Comparison of ENCODE assay signal across 10 cellular contexts in genomic region chr15:30164297-30164696, GRCh38. TPM values are rescaled to one million over a fixed set of nuclear protein-coding genes. Genes with fewer than 3 reads are reported as not detected.
"Had no signal": no experiment of that assay in that cellular context is flagged by ENCODE, and none has a peak within 500 bp of the region (broad histone marks: within the 10 kb centered on the region; RNA-seq: fewer than 3 reads in every experiment).

No MANE protein-coding gene starts in this region.

RNA-seq across cellular contexts. Expression of gene GOLGA8T, which starts 29.4 kb away (rescaled TPM):
- total RNA-seq: esophagus mucosa, gastrocnemius medialis, kidney, lung microvascular endothelial cell, mucosa of descending colon, stomach, subcutaneous adipose tissue, ureter had no signal
- polyA plus RNA-seq: neural cell, psoas muscle, stomach had no signal
